10 cellular contexts compared by ENCODE assay signal in the genomic region with DNA sequence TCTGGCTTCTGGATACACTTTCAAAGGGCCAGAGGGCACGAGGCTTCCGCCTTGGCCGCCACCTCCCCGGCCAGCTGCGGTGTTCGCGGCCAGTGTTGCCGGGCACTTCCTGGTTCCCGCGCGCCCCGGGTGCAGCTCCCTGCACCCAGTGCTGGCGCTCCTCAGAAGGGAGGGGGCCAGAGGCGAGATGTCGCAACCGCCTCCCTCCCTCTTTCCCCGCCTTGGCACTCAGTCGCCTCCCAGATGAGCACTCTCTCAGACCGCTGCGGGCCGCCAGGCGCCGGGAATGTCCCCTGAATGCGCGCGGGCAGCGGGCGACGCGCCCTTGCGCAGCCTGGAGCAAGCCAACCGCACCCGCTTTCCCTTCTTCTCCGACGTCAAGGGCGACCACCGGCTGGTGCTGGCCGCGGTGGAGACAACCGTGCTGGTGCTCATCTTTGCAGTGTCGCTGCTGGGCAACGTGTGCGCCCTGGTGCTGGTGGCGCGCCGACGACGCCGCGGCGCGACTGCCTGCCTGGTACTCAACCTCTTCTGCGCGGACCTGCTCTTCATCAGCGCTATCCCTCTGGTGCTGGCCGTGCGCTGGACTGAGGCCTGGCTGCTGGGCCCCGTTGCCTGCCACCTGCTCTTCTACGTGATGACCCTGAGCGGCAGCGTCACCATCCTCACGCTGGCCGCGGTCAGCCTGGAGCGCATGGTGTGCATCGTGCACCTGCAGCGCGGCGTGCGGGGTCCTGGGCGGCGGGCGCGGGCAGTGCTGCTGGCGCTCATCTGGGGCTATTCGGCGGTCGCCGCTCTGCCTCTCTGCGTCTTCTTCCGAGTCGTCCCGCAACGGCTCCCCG. TPM values are rescaled to one million over a fixed set of nuclear protein-coding genes. Genes with fewer than 3 reads are reported as not detected.
DNase-seq lines count a peak whose midpoint lies in the region; ATAC-seq, FAIRE-seq and TF ChIP-seq lines count a peak whose summit lies in the region.
"Had no signal": no experiment of that assay in that cellular context is flagged by ENCODE, and none has a peak within 500 bp of the region (broad histone marks: within the 10 kb centered on the region; RNA-seq: fewer than 3 reads in every experiment).

A gene (plus strand): TSS at position 231 of the 842 bp plus-strand sequence. CDS start 56 bp downstream, at position 287.

- H3K27ac Mint-ChIP-seq in CD4-positive, alpha-beta T cell, result no peak within 1 kb of the TSS
- H3K27ac Mint-ChIP-seq: activated naive CD8-positive, alpha-beta T cell had no signal

- no peaks in the 10 kb centered on the region for H3K36me3 ChIP-seq in adrenal gland (replicated peaks in 1 of 2)

- no peak for ATAC-seq in CD4-positive, alpha-beta T cell (ENCODE audit: poor library complexity)
- ATAC-seq in GM21515 (IDR thresholded peaks at IDR 0.05; ENCODE audit: unreplicated experiment), result no peak
- ATAC-seq: naive thymus-derived CD8-positive, alpha-beta T cell had no signal

- intact Hi-C loops in adrenal gland (cut with DNase I), result no loop called here
- intact Hi-C loops in CD4-positive, alpha-beta T cell (cut with DNase I, micrococcal nuclease), result no loop called here

- DNase-seq in HuH-7.5 (ENCODE audit: low spot score) (peak; percentile 58), adrenal gland (peak; percentile 22 to 57 (median 30)), iPS-NIHi7 (ENCODE audit: extremely low spot score) (peak; percentile 68), GM12891 (ENCODE audit: insufficient read length, low spot score) (no peak)
- no peak for DNase-seq in CD4-positive, alpha-beta T cell
- DNase-seq: naive thymus-derived CD8-positive, alpha-beta T cell; NCI-H446 had no signal

- H3K9me3 Mint-ChIP-seq in CD4-positive, alpha-beta T cell, result no peaks in the 10 kb centered on the region
- H3K9me3 Mint-ChIP-seq: naive thymus-derived CD8-positive, alpha-beta T cell had no signal

- peaks cover 0 to 5% of the 10 kb centered on the region in 2 donors for H3K4me1 ChIP-seq in adrenal gland (replicated peaks in 1 of 2)

- TF ChIP-seq CTCF in adrenal gland (IDR thresholded peaks at IDR 0.05), result no peak
- TF ChIP-seq CTCF in CD4-positive, alpha-beta T cell (IDR thresholded peaks at IDR 0.05), result no peak

- no peak within 1 kb of the TSS for H3K4me3 Mint-ChIP-seq in CD4-positive, alpha-beta T cell
- H3K4me3 Mint-ChIP-seq: activated naive CD8-positive, alpha-beta T cell had no signal

- TF ChIP-seq POLR2A in adrenal gland (IDR thresholded peaks at IDR 0.05) (no peak), GM12891 (IDR thresholded peaks at IDR 0.05; ENCODE audit: low read depth, low read length) (no peak)

- H3K27ac ChIP-seq in adrenal gland (peak within 1 kb of the TSS in 1 of 5 donors; percentile 30), skin epidermis (peak within 1 kb of the TSS in 2 of 21 experiments; percentile 36 to 69)
- no peak within 1 kb of the TSS for H3K27ac ChIP-seq in CD4-positive, alpha-beta T cell (ENCODE audit: low read depth, low read length)

- POLR2A ChIA-PET in CD4-positive, alpha-beta T cell (lab: Charles Lee), result no interaction called here

- FAIRE-seq in GM12891 (lab: Jason Lieb, UNC), result no peak

- H3K27me3 Mint-ChIP-seq in CD4-positive, alpha-beta T cell, result peaks cover 66% of the 10 kb centered on the region

- H3K4me3 ChIP-seq in adrenal gland (peak within 1 kb of the TSS in 1 of 4 donors; percentile 36), skin epidermis (peak within 1 kb of the TSS in 5 of 7 experiments; percentile 6 to 29 (median 24))

- 0 to 2% (median 1%) methylated on average over 6 to 85 of the region's 85 CpGs for WGBS in adrenal gland, 4 donors

- H3K36me3 Mint-ChIP-seq in CD4-positive, alpha-beta T cell (ENCODE audit: low read depth), result no peaks in the 10 kb centered on the region
- H3K36me3 Mint-ChIP-seq: activated naive CD8-positive, alpha-beta T cell; naive thymus-derived CD8-positive, alpha-beta T cell had no signal

- H3K9me3 ChIP-seq in adrenal gland (replicated peaks in 1 of 3), result no peaks in the 10 kb centered on the region
- no peaks in the 10 kb centered on the region for H3K9me3 ChIP-seq in CD4-positive, alpha-beta T cell (ENCODE audit: control insufficient read depth, low read length)

- peaks cover 36% of the 10 kb centered on the region for H3K27me3 ChIP-seq in adrenal gland
- H3K27me3 ChIP-seq in CD4-positive, alpha-beta T cell (ENCODE audit: control insufficient read depth, insufficient read depth, low read length), result peaks cover 36% of the 10 kb centered on the region

- no peaks in the 10 kb centered on the region for H3K4me1 Mint-ChIP-seq in CD4-positive, alpha-beta T cell (ENCODE audit: low read depth)

- CTCF ChIA-PET in CD4-positive, alpha-beta T cell (lab: Charles Lee), result no interaction called here

TF ChIP-seq in GM12891, 5 proteins besides CTCF, POLR2A, EP300 and RAD21:
- no peak for TF ChIP-seq SPI1 (IDR thresholded peaks at IDR 0.05; ENCODE audit: low read depth, low read length)
- no peak for TF ChIP-seq TAF1 (IDR thresholded peaks at IDR 0.05; ENCODE audit: low read depth, low read length)
- TF ChIP-seq PAX5 (IDR thresholded peaks at IDR 0.05; ENCODE audit: insufficient read depth, low read length, severe bottlenecking), result no peak
- no peak for TF ChIP-seq POU2F2 (IDR thresholded peaks at IDR 0.05; ENCODE audit: low read depth, low read length)
- TF ChIP-seq POLR2AphosphoS5 (IDR thresholded peaks at IDR 0.05; ENCODE audit: low read depth, low read length), result no peak
TF ChIP-seq in GM12891: peak in this region for 0.

RNA-seq across cellular contexts. Expression of the gene that starts here (rescaled TPM):
- 1 to 10 TPM in 4 of 8 donors, under 1 TPM in 3, not detected in 1; 0.42 to 1.4 (median 1.2) TPM for total RNA-seq in adrenal gland
- polyA plus RNA-seq in adrenal gland, result under 1 TPM; 0.20 to 0.57 (median 0.24) TPM
- not detected for total RNA-seq in CD4-positive, alpha-beta T cell
- polyA plus RNA-seq in GM12891 (2012; ENCODE audit: low read depth, missing spikeins), result not detected
- total RNA-seq: naive thymus-derived CD8-positive, alpha-beta T cell had no signal
- polyA plus RNA-seq: naive thymus-derived CD8-positive, alpha-beta T cell had no signal

Comparison
In these comparisons a context has a peak if more than half of its experiments do, and no peak if none do; other contexts are left out.
1. DNase-seq: peak in HuH-7.5 (single experiment), adrenal gland (7 of 7) and iPS-NIHi7 (single experiment); none in CD4-positive, alpha-beta T cell (0 of 10) and GM12891 (single experiment).